ENCODE assay signal across 8 cellular contexts in genomic region chr20:18288748-18289705, GRCh38.
A peak's percentile ranks its signal among the peaks of the same experiment; 100 is the strongest.
DNase-seq lines count a peak whose midpoint lies in the region; ATAC-seq and TF ChIP-seq lines count a peak whose summit lies in the region.

No MANE protein-coding gene starts in this region.

- ATAC-seq in DND-41 (ENCODE audit: insufficient read depth, low read depth) (no peak), GM18909 (IDR thresholded peaks at IDR 0.05; ENCODE audit: poor library complexity, unreplicated experiment) (no peak)
- no peak for ATAC-seq in stimulated activated naive CD8-positive, alpha-beta T cell treated with anti-CD3 and anti-CD28 coated beads, Interleukin-15, amount 100 ng/mL, for 72 hours

- H2AFZ ChIP-seq in DND-41 (ENCODE audit: low read depth, low read length): peak overlapping the region; percentile 96

- peaks cover 41% of the 10 kb centered on the region for H3K79me2 ChIP-seq in DND-41 (ENCODE audit: insufficient read depth, low read length)

- peak overlapping the region; percentile 99 for H3K4me3 Mint-ChIP-seq in stimulated activated naive CD8-positive, alpha-beta T cell treated with anti-CD3 and anti-CD28 coated beads, Interleukin-15, amount 100 ng/mL, for 72 hours

- H3K27me3 ChIP-seq in DND-41 (ENCODE audit: insufficient read depth, low read length, poor library complexity) (no peaks in the 10 kb centered on the region), HUES48 (ENCODE audit: control insufficient read depth, insufficient read depth, low read length) (no peaks in the 10 kb centered on the region)

- peak overlapping the region; percentile 88 for H3K4me2 ChIP-seq in DND-41 (ENCODE audit: insufficient read depth, low read length)

- peaks cover 23 to 24% of the 10 kb centered on the region in 2 donors for H3K9me3 Mint-ChIP-seq in stimulated activated naive CD8-positive, alpha-beta T cell treated with anti-CD3 and anti-CD28 coated beads, Interleukin-15, amount 100 ng/mL, for 72 hours

- H3K4me3 ChIP-seq in DND-41 (ENCODE audit: low read depth in 1 of 2, low read length in 2 of 2) (peak overlapping the region; percentile 75 to 82), HUES48 (ENCODE audit: low read depth, low read length) (peak overlapping the region; percentile 98)

- TF ChIP-seq CTCF in DND-41 (IDR thresholded peaks at IDR 0.05; ENCODE audit: borderline replicate concordance, extremely low read depth, low read length, poor library complexity, severe bottlenecking) (no peak), GM20000 (IDR thresholded peaks at IDR 0.05; ENCODE audit: extremely low read depth, missing control alignments) (no peak)

- DNase-seq in DND-41: no peak
- peak; percentile 20 for DNase-seq in amniotic epithelial cell (ENCODE audit: low read depth)
- DNase-seq in iPS-NIHi7 (ENCODE audit: extremely low spot score): peak; percentile 18
- peak in 1 of 2 donors; percentile 15 for DNase-seq in stimulated activated naive CD8-positive, alpha-beta T cell treated with anti-CD3 and anti-CD28 coated beads, Interleukin-15, amount 100 ng/mL, for 72 hours
- DNase-seq in T-helper 9 cell: no peak
- no peak for DNase-seq in GM20000 (ENCODE audit: low spot score)

- H3K9me3 ChIP-seq in DND-41 (ENCODE audit: insufficient read depth, low read length, severe bottlenecking) (peaks cover 20% of the 10 kb centered on the region), HUES48 (ENCODE audit: control insufficient read depth, insufficient read depth, low read length) (peaks cover 11% of the 10 kb centered on the region)

- H3K27ac ChIP-seq in DND-41 (ENCODE audit: low read length): peak overlapping the region; percentile 98
- peak overlapping the region; percentile 84 for H3K27ac ChIP-seq in HUES48 (ENCODE audit: low read depth, low read length)

- H3K4me1 ChIP-seq in DND-41 (ENCODE audit: insufficient read depth, low read length) (peaks cover 23% of the 10 kb centered on the region), HUES48 (ENCODE audit: control insufficient read depth, insufficient read depth, low read length) (peaks cover 6% of the 10 kb centered on the region)

- H3K9ac ChIP-seq in DND-41 (ENCODE audit: low read depth, low read length) (peak overlapping the region; percentile 73), HUES48 (ENCODE audit: low read depth, low read length) (peak overlapping the region; percentile 92)

- H3K27me3 Mint-ChIP-seq in stimulated activated naive CD8-positive, alpha-beta T cell treated with anti-CD3 and anti-CD28 coated beads, Interleukin-15, amount 100 ng/mL, for 72 hours: peaks cover 19% of the 10 kb centered on the region

- H4K20me1 ChIP-seq in DND-41 (ENCODE audit: insufficient read depth, low read length): no peaks in the 10 kb centered on the region

- H3K4me1 Mint-ChIP-seq in stimulated activated naive CD8-positive, alpha-beta T cell treated with anti-CD3 and anti-CD28 coated beads, Interleukin-15, amount 100 ng/mL, for 72 hours: peaks cover 29% of the 10 kb centered on the region

- peak overlapping the region; percentile 99 for H3K27ac Mint-ChIP-seq in stimulated activated naive CD8-positive, alpha-beta T cell treated with anti-CD3 and anti-CD28 coated beads, Interleukin-15, amount 100 ng/mL, for 72 hours

- H3K36me3 ChIP-seq in DND-41 (ENCODE audit: insufficient read depth, low read length): peaks cover 11% of the 10 kb centered on the region
- peaks cover 16% of the 10 kb centered on the region; the same call in 1 of the 2 replicates for H3K36me3 ChIP-seq in HUES48 (ENCODE audit: control insufficient read depth, insufficient read depth, low read length)

Comparison
In these comparisons a context has a peak if more than half of its experiments do, and no peak if none do; other contexts are left out.
1. DNase-seq: peak in amniotic epithelial cell (single experiment) and iPS-NIHi7 (single experiment); none in DND-41 (single experiment), T-helper 9 cell (single experiment) and GM20000 (single experiment).